In the genomic region with DNA sequence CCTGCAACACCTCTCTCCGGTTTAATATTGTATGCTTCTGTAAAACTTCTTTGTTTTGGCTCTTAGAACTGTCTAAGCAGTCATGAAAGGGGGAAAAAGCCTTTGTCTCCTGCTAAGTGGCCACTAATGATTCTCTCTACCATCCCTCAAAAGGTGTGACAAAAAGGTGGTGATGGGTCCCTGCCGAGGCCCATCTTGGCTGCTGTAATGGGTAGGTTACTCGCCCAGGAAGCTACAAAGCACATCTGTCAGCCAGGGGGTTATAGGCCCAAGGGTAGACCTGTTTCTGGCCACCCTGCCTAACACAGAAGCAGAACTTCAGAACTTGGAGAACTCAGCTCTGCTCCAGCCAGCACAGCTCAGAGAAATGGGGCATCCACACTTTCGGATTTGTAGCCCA, we compare ENCODE assay signal across 8 cellular contexts. TPM values are rescaled to one million over a fixed set of nuclear protein-coding genes. Genes with fewer than 3 reads are reported as not detected.
DNase-seq lines count a peak whose midpoint lies in the region; ATAC-seq and TF ChIP-seq lines count a peak whose summit lies in the region.

No MANE protein-coding gene starts in this region.

- intact Hi-C loops in CD8-positive, alpha-beta T cell (cut with DNase I, micrococcal nuclease): loop anchor here (2.0 to 5.0 kb wide), 8 partner anchors 128 to 1581 kb away; partner anchors contain the start of genes DNAJB5 (in 1 of the 2), KIF24 (in 1 of the 2), NUDT2 (in 1 of the 2) and RECK (in 1 of the 2)
- intact Hi-C loops in ovary (cut with DNase I): no loop called here

- no peak for TF ChIP-seq EP300 in ovary (IDR thresholded peaks at IDR 0.05)

- POLR2A ChIA-PET in CD8-positive, alpha-beta T cell (lab: Charles Lee): no interaction called here
- POLR2A ChIA-PET in RWPE1 (lab: Yijun Ruan, JAX; ENCODE audit: low non-redundant PET): no interaction called here

- no peak for ATAC-seq in CD8-positive, alpha-beta T cell
- no peak for ATAC-seq in HG03439 (IDR thresholded peaks at IDR 0.05; ENCODE audit: unreplicated experiment)

- no peaks in the 10 kb centered on the region for H3K9me3 ChIP-seq in CD8-positive, alpha-beta T cell (ENCODE audit: low read length)
- H3K9me3 ChIP-seq in ovary: no peaks in the 10 kb centered on the region

- H3K27me3 Mint-ChIP-seq in CD8-positive, alpha-beta T cell (ENCODE audit: low read depth): no peaks in the 10 kb centered on the region

- H3K4me3 Mint-ChIP-seq in CD8-positive, alpha-beta T cell: peak overlapping the region; percentile 91

- H3K4me1 Mint-ChIP-seq in CD8-positive, alpha-beta T cell (ENCODE audit: low read depth): peaks cover 30% of the 10 kb centered on the region

- H3K36me3 Mint-ChIP-seq in CD8-positive, alpha-beta T cell: peaks cover 6% of the 10 kb centered on the region

- H3K9me3 Mint-ChIP-seq in CD8-positive, alpha-beta T cell: no peaks in the 10 kb centered on the region

- no peak overlapping the region for H3K4me3 ChIP-seq in CD8-positive, alpha-beta T cell (ENCODE audit: low read depth, low read length)
- H3K4me3 ChIP-seq in epithelial cell of proximal tubule (ENCODE audit: low read depth, low read length) (peak overlapping the region; percentile 82), ovary (peak overlapping the region; percentile 80)

- no peak overlapping the region for H3K27ac ChIP-seq in CD8-positive, alpha-beta T cell (ENCODE audit: low read depth, low read length)
- H3K27ac ChIP-seq in RWPE1 (peak overlapping the region; percentile 66), ovary (no peak overlapping the region)

- TF ChIP-seq POLR2A in ovary (IDR thresholded peaks at IDR 0.05): no peak

- TF ChIP-seq CTCF in CD8-positive, alpha-beta T cell (IDR thresholded peaks at IDR 0.05): no peak
- TF ChIP-seq CTCF in RWPE1 (conservative IDR thresholded peaks at IDR 0.05; ENCODE audit: low read depth): no peak
- TF ChIP-seq CTCF in epithelial cell of proximal tubule (conservative IDR thresholded peaks at IDR 0.05; ENCODE audit: low read depth, low read length): no peak
- no peak for TF ChIP-seq CTCF in ovary (IDR thresholded peaks at IDR 0.05)
- no peak for TF ChIP-seq CTCF in GM20000 (IDR thresholded peaks at IDR 0.05; ENCODE audit: extremely low read depth, missing control alignments)

- no peak for DNase-seq in CD8-positive, alpha-beta T cell
- no peak for DNase-seq in RWPE1 (ENCODE audit: low spot score)
- DNase-seq in epithelial cell of proximal tubule (ENCODE audit: low read depth): no peak
- DNase-seq in ovary: no peak
- no peak for DNase-seq in activated CD4-positive, CD25-positive, alpha-beta regulatory T cell treated with anti-CD3 and anti-CD28 coated beads, Interleukin-2, amount 50 U/mL, for 72 hours
- DNase-seq in NK-92 (lab: John Stamatoyannopoulos, UW; ENCODE audit: unreplicated experiment): no peak
- no peak for DNase-seq in GM20000 (ENCODE audit: low spot score)

- H3K27ac Mint-ChIP-seq in CD8-positive, alpha-beta T cell: no peak overlapping the region

- WGBS in ovary, 3 donors: 48 to 56% (median 53%) methylated on average over 4 of the region's 4 CpGs

- H3K27me3 ChIP-seq in CD8-positive, alpha-beta T cell (ENCODE audit: insufficient read depth, low read length): no peaks in the 10 kb centered on the region
- no peaks in the 10 kb centered on the region for H3K27me3 ChIP-seq in ovary

- CTCF ChIA-PET in CD8-positive, alpha-beta T cell (lab: Charles Lee): interaction anchor here (1.0 to 3.2 kb wide), 4 partner anchors 43 to 177 kb away, joined by 3 to 20 read pairs (median 7); no protein-coding TSS in a partner anchor
- CTCF ChIA-PET in RWPE1 (lab: Yijun Ruan, JAX): interaction anchor here (0.5 to 1.2 kb wide), 4 partner anchors 25 to 125 kb away, joined by 3 to 4 read pairs (median 3); no protein-coding TSS in a partner anchor

- peaks cover 14% of the 10 kb centered on the region for H3K4me1 ChIP-seq in CD8-positive, alpha-beta T cell (ENCODE audit: insufficient read depth, low read length)
- peaks cover 5% of the 10 kb centered on the region for H3K4me1 ChIP-seq in ovary (ENCODE audit: insufficient read depth)

- no peaks in the 10 kb centered on the region for H3K36me3 ChIP-seq in CD8-positive, alpha-beta T cell (ENCODE audit: insufficient read depth, low read length)
- H3K36me3 ChIP-seq in ovary: no peaks in the 10 kb centered on the region

RNA-seq across cellular contexts. Expression of gene FAM219A, which starts 1.6 kb away (rescaled TPM):
- total RNA-seq in CD8-positive, alpha-beta T cell: 1 to 10 TPM; 5.5 to 5.9 TPM
- total RNA-seq in epithelial cell of proximal tubule (19.9 and 30.7 TPM in 2 replicates), ovary (10 to 100 TPM in 5 of 7 donors, 1 to 10 TPM in 2; 5.2 to 24.7 (median 16.2) TPM)
- polyA plus RNA-seq in ovary: 10 to 100 TPM; 12.1 to 12.7 TPM

RNA-seq across cellular contexts. Expression of gene DNAI1, which starts 1.9 kb away (rescaled TPM):
- total RNA-seq in CD8-positive, alpha-beta T cell: not detected
- 0.06 TPM in 1 of 2 replicates, not detected in the other for total RNA-seq in epithelial cell of proximal tubule
- 10 to 100 TPM in 1 of 7 donors, 1 to 10 TPM in 4, not detected in 2; 1.5 to 26.1 (median 2.0) TPM for total RNA-seq in ovary
- polyA plus RNA-seq in ovary: under 1 TPM in 1 of 2 donors, not detected in 1; 0.10 TPM

Comparison
In these comparisons a context has a peak if more than half of its experiments do, and no peak if none do; other contexts are left out.
1. intact Hi-C loops: an anchor here in CD8-positive, alpha-beta T cell (2.0 to 5.0 kb wide); none called in ovary.